ENCODE assay signal across 12 cellular contexts in genomic region chr4:163815776-163816175, GRCh38.
A peak's percentile ranks its signal among the peaks of the same experiment; 100 is the strongest.
DNase-seq lines count a peak whose midpoint lies in the region; ATAC-seq and TF ChIP-seq lines count a peak whose summit lies in the region.
"Had no signal": no experiment of that assay in that cellular context is flagged by ENCODE, and none has a peak within 500 bp of the region (broad histone marks: within the 10 kb centered on the region; RNA-seq: fewer than 3 reads in every experiment).

No MANE protein-coding gene starts in this region.

- no peaks in the 10 kb centered on the region for H4K20me1 ChIP-seq in DOHH2 (ENCODE audit: control insufficient read depth, insufficient read depth, low read depth, low read length)

- TF ChIP-seq CTCF in DOHH2 (IDR thresholded peaks at IDR 0.05; ENCODE audit: low read depth, low read length, poor library complexity, severe bottlenecking) = no peak

- DNase-seq in cerebellar cortex (ENCODE audit: low spot score) = no peak
- no peak for DNase-seq in NCI-H1105 (lab: John Stamatoyannopoulos, UW)
- DNase-seq in nucleus accumbens (lab: John Stamatoyannopoulos, UW) = no peak
- DNase-seq in NCI-H446 treated with DMSO at 0.1 percent for 48 hours (lab: John Stamatoyannopoulos, UW) = no peak
- DNase-seq: activated CD8-positive, alpha-beta memory T cell treated with anti-CD3 and anti-CD28 coated beads for 24 hours; KBM-7; NCI-H446; SW 1271 had no signal

- H3K4me1 ChIP-seq in DOHH2 (ENCODE audit: control insufficient read depth, low read length) = peaks cover 18% of the 10 kb centered on the region

- no peak overlapping the region for H3K4me3 ChIP-seq in DOHH2 (ENCODE audit: low read length)

- H3K4me2 ChIP-seq in DOHH2 (ENCODE audit: low read length) = peak overlapping the region; percentile 38

- H3K79me2 ChIP-seq in DOHH2 (ENCODE audit: control insufficient read depth, low read length) = no peaks in the 10 kb centered on the region

- no peaks in the 10 kb centered on the region for H3K9me2 ChIP-seq in DOHH2 (replicated peaks; ENCODE audit: control insufficient read depth, low read length)

- no peaks in the 10 kb centered on the region for H3K27me3 ChIP-seq in DOHH2 (ENCODE audit: control insufficient read depth, low read length)

- no peaks in the 10 kb centered on the region for H3K9me3 ChIP-seq in DOHH2 (ENCODE audit: control insufficient read depth, insufficient read depth, low read length)

- H3K36me3 ChIP-seq in DOHH2 (ENCODE audit: control insufficient read depth, low read length) = no peaks in the 10 kb centered on the region

- ATAC-seq in GM19397 (IDR thresholded peaks at IDR 0.05; ENCODE audit: unreplicated experiment) (peak; percentile 66), HG02840 (IDR thresholded peaks at IDR 0.05; ENCODE audit: low FRiP score, unreplicated experiment) (peak; percentile 57), HG03558 (IDR thresholded peaks at IDR 0.05; ENCODE audit: extremely low read depth, unreplicated experiment) (peak; percentile 63)

- H3F3A ChIP-seq in DOHH2 (ENCODE audit: control insufficient read depth, insufficient read depth) = no peaks in the 10 kb centered on the region

- no peak overlapping the region for H3K27ac ChIP-seq in DOHH2 (ENCODE audit: low read depth, low read length)
